1 cellular context compared by ENCODE assay signal in genomic region chr10:75772153-75772887, GRCh38.
A peak's percentile ranks its signal among the peaks of the same experiment; 100 is the strongest.
TF ChIP-seq lines count a peak whose summit lies in the region.

No MANE protein-coding gene starts in this region.

TF ChIP-seq in K562, 482 proteins besides CTCF, POLR2A, EP300 and RAD21 (continued from another document and continues in another):
- TF ChIP-seq ZNF740 (CRISPR knock-in tag; IDR thresholded peaks at IDR 0.05): no peak
- TF ChIP-seq ZNF740 (tag; IDR thresholded peaks at IDR 0.05): 0 out of 4 replicates have a peak, but pooled peaks of 1 of the 2 experiments have one; percentile 57
- TF ChIP-seq ATF6 (CRISPR knock-in tag; IDR thresholded peaks at IDR 0.05): no peak
- no peak for TF ChIP-seq ZNF224 (CRISPR knock-in tag; IDR thresholded peaks at IDR 0.05)
- TF ChIP-seq NFIX (CRISPR knock-in tag; IDR thresholded peaks at IDR 0.05; ENCODE audit: low read depth): no peak
- no peak for TF ChIP-seq RBM25 (IDR thresholded peaks at IDR 0.05; ENCODE audit: low read depth, low read length, severe bottlenecking)
- TF ChIP-seq CHD2 (IDR thresholded peaks at IDR 0.05; ENCODE audit: low read depth, low read length): no peak
- TF ChIP-seq HMGXB4 (CRISPR knock-in tag; IDR thresholded peaks at IDR 0.05): no peak
- TF ChIP-seq CBX3 (IDR thresholded peaks at IDR 0.05; ENCODE audit: borderline replicate concordance in 1 of 2, low read length in 2 of 2): no peak
- no peak for TF ChIP-seq NR4A1 (CRISPR knock-in tag; IDR thresholded peaks at IDR 0.05)
- TF ChIP-seq NR4A1 (tag; IDR thresholded peaks at IDR 0.05): 0 out of 2 replicates have a peak, but pooled peaks have one; percentile 27
- no peak for TF ChIP-seq ZNF830 (CRISPR knock-in tag; IDR thresholded peaks at IDR 0.05)
- no peak for TF ChIP-seq ZNF561 (CRISPR knock-in tag; conservative IDR thresholded peaks at IDR 0.05)
- TF ChIP-seq GABPB1 (CRISPR knock-in tag; IDR thresholded peaks at IDR 0.05): no peak
- TF ChIP-seq SPI1 (IDR thresholded peaks at IDR 0.05; ENCODE audit: borderline replicate concordance, low read depth, low read length): no peak
- TF ChIP-seq ESRRA (IDR thresholded peaks at IDR 0.05; ENCODE audit: borderline replicate concordance, low read depth): no peak
- TF ChIP-seq SAFB2 (IDR thresholded peaks at IDR 0.05; ENCODE audit: borderline replicate concordance, low read depth, low read length, severe bottlenecking): no peak
- TF ChIP-seq MEF2D (tag; conservative IDR thresholded peaks at IDR 0.05; ENCODE audit: low read depth): no peak
- TF ChIP-seq ZBTB17 (CRISPR knock-in tag; IDR thresholded peaks at IDR 0.05): no peak
- no peak for TF ChIP-seq PHB2 (IDR thresholded peaks at IDR 0.05; ENCODE audit: low read depth)
- no peak for TF ChIP-seq ZBTB40 (IDR thresholded peaks at IDR 0.05)
- TF ChIP-seq ZBTB40 (CRISPR knock-in tag; IDR thresholded peaks at IDR 0.05): no peak
- no peak for TF ChIP-seq ZNF696 (CRISPR knock-in tag; conservative IDR thresholded peaks at IDR 0.05)
- TF ChIP-seq TEAD1 (CRISPR knock-in tag; IDR thresholded peaks at IDR 0.05): no peak
- TF ChIP-seq SRSF7 (optimal IDR thresholded peaks at IDR 0.05; ENCODE audit: low read depth, low read length): no peak
- TF ChIP-seq MTA3 (IDR thresholded peaks at IDR 0.05; ENCODE audit: borderline replicate concordance): no peak
- peak in 1 of 2 experiments; percentile 70; a peak in 2 of 4 replicates for TF ChIP-seq ZNF318 (IDR thresholded peaks at IDR 0.05; ENCODE audit: borderline replicate concordance in 1 of 2, low read depth in 1 of 2)
- TF ChIP-seq ZC3H11A (IDR thresholded peaks at IDR 0.05; ENCODE audit: low read depth, low read length): no peak
- TF ChIP-seq CEBPB (tag; IDR thresholded peaks at IDR 0.05): peak; percentile 94
- no peak for TF ChIP-seq ZBTB8A (IDR thresholded peaks at IDR 0.05; ENCODE audit: partially characterized antibody)
- no peak for TF ChIP-seq FOXJ2 (tag; IDR thresholded peaks at IDR 0.05)
- TF ChIP-seq MLLT1 (IDR thresholded peaks at IDR 0.05): no peak
- no peak for TF ChIP-seq MYC (IDR thresholded peaks at IDR 0.05; ENCODE audit: low read depth, low read length)
- TF ChIP-seq MYC (CRISPR knock-in tag; IDR thresholded peaks at IDR 0.05; ENCODE audit: borderline replicate concordance, low read depth): no peak
